In the genomic region with DNA sequence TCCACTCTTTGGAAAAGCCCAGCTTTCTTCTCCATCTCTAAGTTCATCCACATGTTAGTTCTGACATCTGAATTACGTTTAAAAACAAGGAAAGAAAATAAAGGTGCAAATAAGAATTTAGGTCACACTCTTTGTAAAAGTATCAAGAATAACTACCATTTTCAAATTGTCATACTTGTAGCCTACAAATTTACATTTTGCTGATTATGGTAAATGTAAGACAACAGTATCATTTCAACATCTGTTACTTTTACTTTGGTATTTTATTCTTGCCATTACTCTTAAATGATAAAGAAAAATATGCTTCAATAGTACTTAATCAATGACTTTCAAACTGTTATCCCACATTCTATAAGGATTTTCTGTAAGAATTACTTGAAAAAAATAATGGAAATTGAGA, we compare ENCODE assay signal across 7 cellular contexts.
"Had no signal": no experiment of that assay in that cellular context is flagged by ENCODE, and none has a peak within 500 bp of the region (broad histone marks: within the 10 kb centered on the region; RNA-seq: fewer than 3 reads in every experiment).

No MANE protein-coding gene starts in this region.

- H3K4me3 ChIP-seq: GM12878 had no signal

- ATAC-seq: GM12878 had no signal

- FAIRE-seq: G401.6, GM12878, GM12891, GM12892, GM18507 had no signal

- DNase-seq: GDM1, GF-D8 had no signal
